ENCODE assay signal across 14 cellular contexts in the genomic region with DNA sequence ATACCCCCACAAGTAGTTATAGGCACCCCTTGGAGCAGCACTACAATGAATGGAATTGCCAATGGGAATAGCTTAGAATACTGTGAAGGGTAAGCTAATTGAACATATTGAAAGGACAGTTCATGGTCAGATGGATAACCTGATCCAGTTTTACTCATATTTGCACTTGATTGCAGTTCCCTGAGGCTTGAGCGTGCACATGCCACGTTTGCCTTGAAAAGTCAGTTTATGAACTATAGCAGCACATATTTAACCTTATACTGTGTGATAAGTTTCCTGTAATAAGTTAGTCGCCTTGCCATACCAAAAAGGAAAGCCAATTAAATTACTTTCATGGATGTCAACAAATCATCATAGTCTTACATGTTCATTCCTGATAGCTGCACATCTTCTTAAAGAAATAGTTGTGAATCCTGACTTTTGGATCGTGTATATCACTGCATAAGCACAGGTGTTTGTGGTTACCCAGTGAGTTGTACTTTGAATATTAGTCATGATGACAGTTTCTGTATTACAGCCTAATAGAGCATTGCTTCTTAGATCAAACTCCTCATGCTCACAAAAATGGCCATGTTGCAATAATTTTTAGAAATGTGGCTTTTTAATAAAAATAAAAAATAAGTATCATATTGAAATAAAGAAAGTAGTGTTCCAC. TPM values are rescaled to one million over a fixed set of nuclear protein-coding genes. Genes with fewer than 3 reads are reported as not detected.
A peak's percentile ranks its signal among the peaks of the same experiment; 100 is the strongest.
DNase-seq lines count a peak whose midpoint lies in the region; ATAC-seq and TF ChIP-seq lines count a peak whose summit lies in the region.
"Had no signal": no experiment of that assay in that cellular context is flagged by ENCODE, and none has a peak within 500 bp of the region (broad histone marks: within the 10 kb centered on the region; RNA-seq: fewer than 3 reads in every experiment).

No MANE protein-coding gene starts in this region.

- H3K27ac ChIP-seq in colonic mucosa (no peak overlapping the region), mesenchymal stem cell (ENCODE audit: low read length, poor library complexity, severe bottlenecking) (no peak overlapping the region)
- H3K27ac ChIP-seq: upper lobe of left lung had no signal

- no peak for TF ChIP-seq CTCF in colonic mucosa (IDR thresholded peaks at IDR 0.05)

- no peak overlapping the region for H4K91ac ChIP-seq in mesenchymal stem cell (ENCODE audit: low read length)

- H3K14ac ChIP-seq in mesenchymal stem cell (ENCODE audit: low read length in 2 of 2) = no peak overlapping the region

- no peak overlapping the region for H2BK120ac ChIP-seq in mesenchymal stem cell (ENCODE audit: low read depth, low read length)

- no peak overlapping the region for H2AK5ac ChIP-seq in mesenchymal stem cell (ENCODE audit: low read length, severe bottlenecking)

- no peak for DNase-seq in colonic mucosa
- DNase-seq in AG08395 (ENCODE audit: low spot score) = no peak
- DNase-seq in GM03348 (ENCODE audit: low spot score) = no peak
- DNase-seq in mesenchymal stem cell = no peak
- DNase-seq: activated CD4-positive, alpha-beta T cell treated with anti-CD3 and anti-CD28 coated beads, Interleukin-2, amount 50 U/mL, for 1 hour; activated naive CD8-positive, alpha-beta T cell treated with anti-CD3 and anti-CD28 coated beads, Interleukin-2, amount 50 U/mL, for 24 hours; mesendoderm; NCI-H2171 treated with DMSO at 0.1 percent for 48 hours; upper lobe of left lung had no signal

- H3K27me3 ChIP-seq in colonic mucosa (no peaks in the 10 kb centered on the region), mesenchymal stem cell (ENCODE audit: control insufficient read depth in 1 of 2, insufficient read depth in 1 of 2, low read length in 2 of 2) (peaks cover 41 to 51% of the 10 kb centered on the region in 2 experiments)
- H3K27me3 ChIP-seq: upper lobe of left lung had no signal

- intact Hi-C loops in colonic mucosa (cut with DNase I) = no loop called here

- no peaks in the 10 kb centered on the region for H3K36me3 ChIP-seq in colonic mucosa
- H3K36me3 ChIP-seq in mesenchymal stem cell (ENCODE audit: control insufficient read depth in 1 of 2, insufficient read depth in 2 of 2, low read depth in 1 of 2, low read length in 2 of 2) = no peaks in the 10 kb centered on the region
- H3K36me3 ChIP-seq: upper lobe of left lung had no signal

- H3K4me2 ChIP-seq in mesenchymal stem cell (ENCODE audit: low read length, poor library complexity, severe bottlenecking) = no peak overlapping the region

- no peaks in the 10 kb centered on the region for H3K4me1 ChIP-seq in colonic mucosa
- H3K4me1 ChIP-seq in mesenchymal stem cell (ENCODE audit: control insufficient read depth, insufficient read depth, low read depth, low read length) = no peaks in the 10 kb centered on the region
- H3K4me1 ChIP-seq: upper lobe of left lung had no signal

- no peak overlapping the region for H2AFZ ChIP-seq in mesenchymal stem cell (ENCODE audit: low read depth, low read length)

- H2BK5ac ChIP-seq in mesenchymal stem cell (ENCODE audit: low read depth, low read length, poor library complexity, severe bottlenecking) = no peak overlapping the region

- H3K23ac ChIP-seq in mesenchymal stem cell (ENCODE audit: low read length in 2 of 2) = no peak overlapping the region

- no peak overlapping the region for H3K4me3 ChIP-seq in colonic mucosa
- H3K4me3 ChIP-seq in mesenchymal stem cell (ENCODE audit: insufficient read depth in 1 of 2, low read depth in 1 of 2, low read length in 2 of 2) = no peak overlapping the region
- H3K4me3 ChIP-seq: upper lobe of left lung had no signal

- H2BK12ac ChIP-seq in mesenchymal stem cell (ENCODE audit: low read length in 2 of 2) = no peak overlapping the region

- no peak overlapping the region for H2BK15ac ChIP-seq in mesenchymal stem cell (ENCODE audit: low read depth, poor library complexity, severe bottlenecking)

- WGBS in mesenchymal stem cell = 49% methylated on average over 2 of the region's 4 CpGs

- H4K8ac ChIP-seq in mesenchymal stem cell (ENCODE audit: low read length) = no peak overlapping the region

- H3K9ac ChIP-seq in colonic mucosa (ENCODE audit: low read depth in 2 of 2, low read length in 2 of 2) = no peak overlapping the region
- H3K9ac ChIP-seq in mesenchymal stem cell (ENCODE audit: low read length) = no peak overlapping the region

- no peak overlapping the region for H3K4ac ChIP-seq in mesenchymal stem cell (ENCODE audit: low read depth in 1 of 2, low read length in 2 of 2)

- ATAC-seq in GM18508 (IDR thresholded peaks at IDR 0.05; ENCODE audit: insufficient read depth, unreplicated experiment) = peak; percentile 94
- peak; percentile 85 for ATAC-seq in GM19397 (IDR thresholded peaks at IDR 0.05; ENCODE audit: unreplicated experiment)
- peak; percentile 86 for ATAC-seq in HG02840 (IDR thresholded peaks at IDR 0.05; ENCODE audit: low FRiP score, unreplicated experiment)
- ATAC-seq in HG03520 (IDR thresholded peaks at IDR 0.05; ENCODE audit: unreplicated experiment) = peak; percentile 96
- ATAC-seq: activated naive CD8-positive, alpha-beta T cell treated with anti-CD3 and anti-CD28 coated beads, Interleukin-2, amount 50 U/mL, for 24 hours had no signal

- H3K79me1 ChIP-seq in mesenchymal stem cell (replicated peaks; ENCODE audit: low read length, poor library complexity, severe bottlenecking) = no peaks in the 10 kb centered on the region

- H3K9me3 ChIP-seq in colonic mucosa (no peaks in the 10 kb centered on the region), mesenchymal stem cell (ENCODE audit: control insufficient read depth, low read length) (no peaks in the 10 kb centered on the region)
- H3K9me3 ChIP-seq: upper lobe of left lung had no signal

- no peak overlapping the region for H3K18ac ChIP-seq in mesenchymal stem cell (ENCODE audit: low read depth in 1 of 2, low read length in 2 of 2)

RNA-seq across cellular contexts. Expression of gene DNTT, which starts 21.6 kb away (rescaled TPM):
- total RNA-seq in colonic mucosa = not detected
- not detected for polyA plus RNA-seq in mesenchymal stem cell (2013, experiment 1 of 2)
- not detected for polyA plus RNA-seq in mesenchymal stem cell (2013, experiment 2 of 2)
- total RNA-seq: pulmonary artery endothelial cell, upper lobe of left lung had no signal

RNA-seq across cellular contexts. Expression of gene OPALIN, which starts 33.0 kb away (rescaled TPM):
- not detected for total RNA-seq in colonic mucosa
- not detected for polyA plus RNA-seq in mesenchymal stem cell (2013, experiment 1 of 2)
- not detected for polyA plus RNA-seq in mesenchymal stem cell (2013, experiment 2 of 2)
- total RNA-seq: pulmonary artery endothelial cell, upper lobe of left lung had no signal

RNA-seq across cellular contexts. Expression of gene BLNK, which starts 54.5 kb away (rescaled TPM):
- total RNA-seq in colonic mucosa = 10 to 100 TPM; 13.5 to 24.0 TPM
- not detected for polyA plus RNA-seq in mesenchymal stem cell (2013, experiment 1 of 2)
- polyA plus RNA-seq in mesenchymal stem cell (2013, experiment 2 of 2) = not detected
- total RNA-seq: pulmonary artery endothelial cell had no signal
